13 cellular contexts compared by ENCODE assay signal in genomic region chr10:69101451-69102095, GRCh38. TPM values are rescaled to one million over a fixed set of nuclear protein-coding genes. Genes with fewer than 3 reads are reported as not detected.
DNase-seq lines count a peak whose midpoint lies in the region; ATAC-seq and TF ChIP-seq lines count a peak whose summit lies in the region.
"Had no signal": no experiment of that assay in that cellular context is flagged by ENCODE, and none has a peak within 500 bp of the region (broad histone marks: within the 10 kb centered on the region; RNA-seq: fewer than 3 reads in every experiment).

No MANE protein-coding gene starts in this region.

- WGBS in tibial nerve, 2 donors, result 75 to 77% methylated on average over 6 of the region's 6 CpGs

- H3K36me3 Mint-ChIP-seq in T-helper 1 cell treated with Interleukin-12 subunit alpha and Interleukin-12 subunit beta and Interleukin-4 antibody, amounts not matched to agents 30 μg/mL and 1 μg/mL, for 36 hours (ENCODE audit: low read depth), result peaks cover 48% of the 10 kb centered on the region

- no peak overlapping the region for H3K9ac ChIP-seq in fibroblast of lung (ENCODE audit: insufficient read depth, low read length)

- no peaks in the 10 kb centered on the region for H3K79me2 ChIP-seq in fibroblast of lung (ENCODE audit: control insufficient read depth, insufficient read depth, low read length)

- DNase-seq in activated gamma-delta T cell treated with Interleukin-2 at 50 U/mL for 16 hours (peak; percentile 32), activated gamma-delta T cell (lab: John Stamatoyannopoulos, UW) (no peak), fibroblast of lung (ENCODE audit: low read depth in 2 of 2) (peak; percentile 34 to 68), tibial nerve (ENCODE audit: low spot score in 2 of 2) (no peak)
- DNase-seq in stimulated activated naive CD8-positive, alpha-beta T cell treated with anti-CD3 and anti-CD28 coated beads, Interleukin-15, amount 100 ng/mL, for 72 hours, result peak in 1 of 2 donors; percentile 40
- no peak for DNase-seq in stimulated activated naive CD4-positive, alpha-beta T cell (lab: John Stamatoyannopoulos, UW)
- DNase-seq: anterior cingulate cortex; CD4-positive, alpha-beta T cell; heart left ventricle; SW 1271 had no signal

- H3K36me3 ChIP-seq in fibroblast of lung (ENCODE audit: control insufficient read depth, insufficient read depth, low read length) (no peaks in the 10 kb centered on the region), tibial nerve (peaks cover 0 to 20% (median 0%) of the 10 kb centered on the region in 3 donors)

- no peaks in the 10 kb centered on the region for H3K27me3 Mint-ChIP-seq in T-helper 1 cell treated with Interleukin-12 subunit alpha and Interleukin-12 subunit beta and Interleukin-4 antibody, amounts not matched to agents 30 μg/mL and 1 μg/mL, for 36 hours (ENCODE audit: low read depth)
- H3K27me3 Mint-ChIP-seq in stimulated activated naive CD8-positive, alpha-beta T cell treated with anti-CD3 and anti-CD28 coated beads, Interleukin-15, amount 100 ng/mL, for 72 hours, result no peaks in the 10 kb centered on the region
- H3K27me3 Mint-ChIP-seq: CD4-positive, alpha-beta T cell had no signal

- H3K4me2 ChIP-seq in fibroblast of lung (ENCODE audit: extremely low read depth, insufficient read depth, low read length), result no peak overlapping the region

- no peak overlapping the region for H2AFZ ChIP-seq in fibroblast of lung (ENCODE audit: low read length)

- no peaks in the 10 kb centered on the region for H3K9me3 Mint-ChIP-seq in T-helper 1 cell treated with Interleukin-12 subunit alpha and Interleukin-12 subunit beta and Interleukin-4 antibody, amounts not matched to agents 30 μg/mL and 1 μg/mL, for 36 hours
- no peaks in the 10 kb centered on the region for H3K9me3 Mint-ChIP-seq in stimulated activated naive CD8-positive, alpha-beta T cell treated with anti-CD3 and anti-CD28 coated beads, Interleukin-15, amount 100 ng/mL, for 72 hours
- H3K9me3 Mint-ChIP-seq: CD4-positive, alpha-beta T cell had no signal

- peak overlapping the region; percentile 12 for H3K4me3 Mint-ChIP-seq in T-helper 1 cell treated with Interleukin-12 subunit alpha and Interleukin-12 subunit beta and Interleukin-4 antibody, amounts not matched to agents 30 μg/mL and 1 μg/mL, for 36 hours
- peak overlapping the region; percentile 10 to 38 for H3K4me3 Mint-ChIP-seq in stimulated activated naive CD8-positive, alpha-beta T cell treated with anti-CD3 and anti-CD28 coated beads, Interleukin-15, amount 100 ng/mL, for 72 hours
- H3K4me3 Mint-ChIP-seq: CD4-positive, alpha-beta T cell had no signal

- peak overlapping the region; percentile 60 for H3K27ac Mint-ChIP-seq in T-helper 1 cell treated with Interleukin-12 subunit alpha and Interleukin-12 subunit beta and Interleukin-4 antibody, amounts not matched to agents 30 μg/mL and 1 μg/mL, for 36 hours
- peak overlapping the region in 1 of 2 donors; percentile 20 for H3K27ac Mint-ChIP-seq in stimulated activated naive CD8-positive, alpha-beta T cell treated with anti-CD3 and anti-CD28 coated beads, Interleukin-15, amount 100 ng/mL, for 72 hours
- H3K27ac Mint-ChIP-seq: CD4-positive, alpha-beta T cell had no signal

- peaks cover 25% of the 10 kb centered on the region for H3K4me1 Mint-ChIP-seq in T-helper 1 cell treated with Interleukin-12 subunit alpha and Interleukin-12 subunit beta and Interleukin-4 antibody, amounts not matched to agents 30 μg/mL and 1 μg/mL, for 36 hours (ENCODE audit: low read depth)
- H3K4me1 Mint-ChIP-seq in stimulated activated naive CD8-positive, alpha-beta T cell treated with anti-CD3 and anti-CD28 coated beads, Interleukin-15, amount 100 ng/mL, for 72 hours, result peaks cover 38% of the 10 kb centered on the region

- no peak for TF ChIP-seq POLR2A in tibial nerve (IDR thresholded peaks at IDR 0.05)

- H3K4me1 ChIP-seq in fibroblast of lung (ENCODE audit: control insufficient read depth, extremely low read depth, insufficient read depth, low read length) (no peaks in the 10 kb centered on the region), tibial nerve (no peaks in the 10 kb centered on the region)

- no peak overlapping the region for H3K27ac ChIP-seq in fibroblast of lung (ENCODE audit: insufficient read depth, low read length)
- no peak overlapping the region for H3K27ac ChIP-seq in tibial nerve

- H3K27me3 ChIP-seq in fibroblast of lung (ENCODE audit: control insufficient read depth, insufficient read depth, low read length) (no peaks in the 10 kb centered on the region), tibial nerve (no peaks in the 10 kb centered on the region)
- H3K27me3 ChIP-seq: heart left ventricle had no signal

- peak; percentile 76 for ATAC-seq in stimulated activated naive CD8-positive, alpha-beta T cell treated with anti-CD3 and anti-CD28 coated beads, Interleukin-15, amount 100 ng/mL, for 72 hours
- no peak for ATAC-seq in HG02885 (IDR thresholded peaks at IDR 0.05; ENCODE audit: poor library complexity, unreplicated experiment)

- H4K20me1 ChIP-seq in fibroblast of lung (ENCODE audit: control insufficient read depth, extremely low read depth, insufficient read depth, low read length), result no peaks in the 10 kb centered on the region

- H3K9me3 ChIP-seq in fibroblast of lung (ENCODE audit: control insufficient read depth, insufficient read depth, low read depth, low read length) (no peaks in the 10 kb centered on the region), tibial nerve (no peaks in the 10 kb centered on the region)
- H3K9me3 ChIP-seq: heart left ventricle had no signal

- no peak for TF ChIP-seq EP300 in tibial nerve (IDR thresholded peaks at IDR 0.05)

- TF ChIP-seq CTCF in fibroblast of lung (conservative IDR thresholded peaks at IDR 0.05 in 1 of 2, IDR thresholded peaks at IDR 0.05 in 1 of 2; ENCODE audit: low read depth in 1 of 2, low read length in 2 of 2), result no peak
- no peak for TF ChIP-seq CTCF in tibial nerve (IDR thresholded peaks at IDR 0.05)

- no peak overlapping the region for H3K4me3 ChIP-seq in fibroblast of lung (replicated peaks in 1 of 4; ENCODE audit: control extremely low read depth in 1 of 4, insufficient read depth in 1 of 4, low read depth in 3 of 4, low read length in 4 of 4)
- H3K4me3 ChIP-seq in tibial nerve, result no peak overlapping the region
- H3K4me3 ChIP-seq: heart left ventricle had no signal

RNA-seq across cellular contexts. Expression of gene SRGN, which starts 13.7 kb away (rescaled TPM):
- total RNA-seq in fibroblast of lung (147 and 363 TPM in 2 replicates), tibial nerve (100 to 1,000 TPM in 3 of 4 donors, 10 to 100 TPM in 1; 90.0 to 313 (median 105) TPM)
- polyA plus RNA-seq in fibroblast of lung, result 71.9 and 83.9 TPM in 2 replicates
- polyA plus RNA-seq in fibroblast of lung (2012), result 59.1 and 76.2 TPM in 2 replicates
- 9.6 and 21.5 TPM in 2 replicates for polyA minus RNA-seq in fibroblast of lung (ENCODE audit: low replicate concordance)
- polyA plus RNA-seq: neural cell had no signal

RNA-seq across cellular contexts. Expression of gene VPS26A, which starts 22.4 kb away (rescaled TPM):
- 38.0 and 44.1 TPM in 2 replicates for total RNA-seq in fibroblast of lung
- 51.3 and 57.1 TPM in 2 replicates for polyA plus RNA-seq in fibroblast of lung
- 55.2 and 55.9 TPM in 2 replicates for polyA plus RNA-seq in fibroblast of lung (2012)
- polyA minus RNA-seq in fibroblast of lung (ENCODE audit: low replicate concordance), result 0.90 and 1.9 TPM in 2 replicates
- total RNA-seq in tibial nerve, result 10 to 100 TPM; 36.8 to 51.1 (median 39.0) TPM

Comparison
In these comparisons a context has a peak if more than half of its experiments do, and no peak if none do; other contexts are left out.
1. DNase-seq: peak in activated gamma-delta T cell treated with Interleukin-2 at 50 U/mL for 16 hours (single experiment) and fibroblast of lung (2 of 2); none in activated gamma-delta T cell (single experiment), tibial nerve (0 of 2) and stimulated activated naive CD4-positive, alpha-beta T cell (0 of 6).